14 cellular contexts compared by ENCODE assay signal in genomic region chr1:245687636-245688535, GRCh38.
DNase-seq lines count a peak whose midpoint lies in the region; ATAC-seq and TF ChIP-seq lines count a peak whose summit lies in the region.
"Had no signal": no experiment of that assay in that cellular context is flagged by ENCODE, and none has a peak within 500 bp of the region (broad histone marks: within the 10 kb centered on the region; RNA-seq: fewer than 3 reads in every experiment).

No MANE protein-coding gene starts in this region.

- H4K5ac ChIP-seq in IMR-90 (ENCODE audit: low read depth, low read length) (no peak overlapping the region), mesendoderm (ENCODE audit: low read length) (no peak overlapping the region)

- H3K27me3 ChIP-seq in IMR-90 (ENCODE audit: control insufficient read depth, insufficient read depth, low read length) (no peaks in the 10 kb centered on the region), mesendoderm (ENCODE audit: insufficient read depth, low read length, poor library complexity) (no peaks in the 10 kb centered on the region)
- no peaks in the 10 kb centered on the region for H3K27me3 ChIP-seq in CD8-positive, alpha-beta memory T cell (ENCODE audit: insufficient read depth, low read length, poor library complexity, severe bottlenecking)
- H3K27me3 ChIP-seq: BLaER1 treated with 17β-estradiol and CSF1 and Interleukin-3, amounts not matched to agents 10 nM and 100 nM; SJCRH30 had no signal

- no peak overlapping the region for H4K91ac ChIP-seq in IMR-90 (ENCODE audit: insufficient read depth, low read depth, low read length)

- H3K4me1 Mint-ChIP-seq in CD8-positive, alpha-beta memory T cell, result no peaks in the 10 kb centered on the region

- no peaks in the 10 kb centered on the region for H3K36me3 Mint-ChIP-seq in CD8-positive, alpha-beta memory T cell

- H3K27ac ChIP-seq in IMR-90 (ENCODE audit: insufficient read depth, low read length) (no peak overlapping the region), mesendoderm (ENCODE audit: low read depth, low read length) (no peak overlapping the region)
- no peak overlapping the region for H3K27ac ChIP-seq in CD8-positive, alpha-beta memory T cell (ENCODE audit: low read depth, low read length)
- H3K27ac ChIP-seq: BLaER1 treated with 17β-estradiol and CSF1 and Interleukin-3, amounts not matched to agents 10 nM and 100 nM; HL-60; SJCRH30 had no signal

- ATAC-seq in IMR-90 (ENCODE audit: low read depth) (peak; percentile 29; the same call in 1 of the 2 replicates), GM18909 (IDR thresholded peaks at IDR 0.05; ENCODE audit: poor library complexity, unreplicated experiment) (no peak)

- no peak overlapping the region for H3K4me3 ChIP-seq in IMR-90 (ENCODE audit: insufficient read depth, low read depth, low read length)
- H3K4me3 ChIP-seq in mesendoderm (ENCODE audit: low read length), result no peak overlapping the region
- H3K4me3 ChIP-seq in CD8-positive, alpha-beta memory T cell (ENCODE audit: low read length), result no peak overlapping the region
- H3K4me3 ChIP-seq: BLaER1 treated with 17β-estradiol and CSF1 and Interleukin-3, amounts not matched to agents 10 nM and 100 nM; SJCRH30 had no signal

- H3K4ac ChIP-seq in IMR-90 (ENCODE audit: low read depth, low read length) (no peak overlapping the region), mesendoderm (ENCODE audit: low read depth, low read length) (no peak overlapping the region)

- H3K36me3 ChIP-seq in IMR-90 (ENCODE audit: control insufficient read depth, insufficient read depth, low read length) (peaks cover 21% of the 10 kb centered on the region), mesendoderm (ENCODE audit: control insufficient read depth, insufficient read depth, low read length) (no peaks in the 10 kb centered on the region)
- no peaks in the 10 kb centered on the region for H3K36me3 ChIP-seq in CD8-positive, alpha-beta memory T cell (ENCODE audit: insufficient read depth, low read length)
- H3K36me3 ChIP-seq: BLaER1 treated with 17β-estradiol and CSF1 and Interleukin-3, amounts not matched to agents 10 nM and 100 nM; SJCRH30 had no signal

- H3K4me2 ChIP-seq in IMR-90 (ENCODE audit: low read depth, low read length) (no peak overlapping the region), mesendoderm (ENCODE audit: low read length) (peak overlapping the region; percentile 22)
- H3K4me2 ChIP-seq: BLaER1 treated with 17β-estradiol and CSF1 and Interleukin-3, amounts not matched to agents 10 nM and 100 nM had no signal

- no peak overlapping the region for H2BK20ac ChIP-seq in IMR-90 (ENCODE audit: low read depth, low read length)

- intact Hi-C loops in IMR-90 (cut with micrococcal nuclease), result no loop called here

- H2BK120ac ChIP-seq in IMR-90 (ENCODE audit: low read depth, low read length) (no peak overlapping the region), mesendoderm (ENCODE audit: low read depth, low read length) (no peak overlapping the region)

- TF ChIP-seq RAD21 in IMR-90 (IDR thresholded peaks at IDR 0.05; ENCODE audit: low read length), result no peak

- peaks cover 8% of the 10 kb centered on the region; the same call in 1 of the 2 replicates for H3K4me1 ChIP-seq in IMR-90 (ENCODE audit: control insufficient read depth, insufficient read depth, low read length)
- no peaks in the 10 kb centered on the region for H3K4me1 ChIP-seq in mesendoderm (ENCODE audit: control insufficient read depth, low read depth, low read length)
- no peaks in the 10 kb centered on the region for H3K4me1 ChIP-seq in CD8-positive, alpha-beta memory T cell (ENCODE audit: insufficient read depth, low read length)
- H3K4me1 ChIP-seq: SJCRH30 had no signal

- no peak overlapping the region for H3K4me3 Mint-ChIP-seq in CD8-positive, alpha-beta memory T cell
- H3K4me3 Mint-ChIP-seq: activated B cell treated with CpG ODN at 0.5 μM for 24 hours had no signal

- POLR2A ChIA-PET in IMR-90 (lab: Charles Lee; ENCODE audit: unreplicated experiment), result no interaction called here
- POLR2A ChIA-PET in CD8-positive, alpha-beta memory T cell (lab: Charles Lee), result no interaction called here

- H2BK15ac ChIP-seq in IMR-90 (ENCODE audit: low read depth, low read length) (no peak overlapping the region), mesendoderm (replicated peaks; ENCODE audit: low read depth) (no peak overlapping the region)

- peak overlapping the region; percentile 27 for H2AFZ ChIP-seq in IMR-90 (replicated peaks; ENCODE audit: low read length, poor library complexity)

- H3K9me1 ChIP-seq in IMR-90 (ENCODE audit: insufficient read depth, low read length), result no peaks in the 10 kb centered on the region

- H3K9ac ChIP-seq in IMR-90 (ENCODE audit: low read depth, low read length) (no peak overlapping the region), mesendoderm (ENCODE audit: low read length) (no peak overlapping the region)
- H3K9ac ChIP-seq: BLaER1 treated with 17β-estradiol and CSF1 and Interleukin-3, amounts not matched to agents 10 nM and 100 nM had no signal

- dilution Hi-C loops in IMR-90 (cut with HindIII; ENCODE audit: low sequenced_read_pairs, unreplicated experiment), result no loop called here

- H3K23ac ChIP-seq in IMR-90 (ENCODE audit: low read depth, low read length), result no peak overlapping the region
- H3K23ac ChIP-seq in mesendoderm (ENCODE audit: low read length), result no peak overlapping the region

- H3K14ac ChIP-seq in IMR-90 (replicated peaks; ENCODE audit: low read depth, low read length), result no peak overlapping the region

- no peaks in the 10 kb centered on the region for H3K9me3 ChIP-seq in IMR-90 (ENCODE audit: control insufficient read depth, insufficient read depth, low read length)
- H3K9me3 ChIP-seq in CD8-positive, alpha-beta memory T cell (ENCODE audit: low read length), result no peaks in the 10 kb centered on the region
- H3K9me3 ChIP-seq: SJCRH30 had no signal

- H3K27me3 Mint-ChIP-seq in CD8-positive, alpha-beta memory T cell, result peaks cover 0 to 6% of the 10 kb centered on the region in 2 donors

- no peak for TF ChIP-seq POLR2A in IMR-90 (IDR thresholded peaks at IDR 0.05; ENCODE audit: low read depth, low read length)

- in situ Hi-C loops in ACHN (cut with HindIII; ENCODE audit: low pct_ligation_motif_present, low pct_unique_long_range_greater_than_20kb, low sequenced_read_pairs), result no loop called here
- in situ Hi-C loops in IMR-90 (cut with MboI; ENCODE audit: low sequenced_read_pairs), result no loop called here

- H2AK9ac ChIP-seq in IMR-90 (replicated peaks; ENCODE audit: low read depth, low read length, poor library complexity), result no peak overlapping the region

- H3K56ac ChIP-seq in IMR-90 (ENCODE audit: extremely low read depth, insufficient read depth, low read length), result no peak overlapping the region
- peak overlapping the region; percentile 70 for H3K56ac ChIP-seq in mesendoderm (ENCODE audit: low read length)

- H2AK5ac ChIP-seq in IMR-90 (ENCODE audit: low read depth, low read length) (no peak overlapping the region), mesendoderm (ENCODE audit: low read length) (no peak overlapping the region)

- H4K8ac ChIP-seq in IMR-90 (ENCODE audit: low read depth in 2 of 2, low read length in 2 of 2), result no peak overlapping the region
- H4K8ac ChIP-seq in mesendoderm (ENCODE audit: low read depth, low read length), result no peak overlapping the region

- WGBS in IMR-90 (ENCODE audit: extremely low coverage in 2 of 2, insufficient read length in 1 of 2), 2 experiments, result 66% methylated on average over 43 of the region's 74 CpGs; no CpG with 5 or more reads in 1 of the 2 experiments
- no CpG with 5 or more reads among the region's 74 CpGs for WGBS in mesendoderm (ENCODE audit: extremely low coverage, insufficient coverage, low lambda C conversion rate)

- H3K18ac ChIP-seq in IMR-90 (ENCODE audit: low read depth, low read length) (no peak overlapping the region), mesendoderm (ENCODE audit: low read length) (no peak overlapping the region)

- peaks cover 0 to 46% (median 5%) of the 10 kb centered on the region in 5 donors for H3K9me3 Mint-ChIP-seq in CD8-positive, alpha-beta memory T cell
- H3K9me3 Mint-ChIP-seq: activated B cell treated with CpG ODN at 0.5 μM for 24 hours had no signal

- no peak for TF ChIP-seq CTCF in IMR-90 (conservative IDR thresholded peaks at IDR 0.05; ENCODE audit: low read depth, low read length)

- H2BK5ac ChIP-seq in IMR-90 (ENCODE audit: low read depth, low read length, poor library complexity, severe bottlenecking) (no peak overlapping the region), mesendoderm (ENCODE audit: low read length) (no peak overlapping the region)

- BruUV-seq in IMR-90 (replicated peaks; lab: Mats Ljungman, UMichigan), result no TSS peak

- H3K27ac Mint-ChIP-seq in CD8-positive, alpha-beta memory T cell, result no peak overlapping the region
- H3K27ac Mint-ChIP-seq: activated B cell treated with CpG ODN at 0.5 μM for 24 hours had no signal

- no peaks in the 10 kb centered on the region for H3K79me2 ChIP-seq in mesendoderm (ENCODE audit: control insufficient read depth, insufficient read depth, low read length)

- H4K20me1 ChIP-seq in IMR-90 (ENCODE audit: insufficient read depth, low read length), result no peaks in the 10 kb centered on the region
- H4K20me1 ChIP-seq: BLaER1 treated with 17β-estradiol and CSF1 and Interleukin-3, amounts not matched to agents 10 nM and 100 nM had no signal

- peak; percentile 6 for DNase-seq in ACHN
- no peak for DNase-seq in IMR-90
- DNase-seq in dermis blood vessel endothelial cell, result peak; percentile 5
- peak; percentile 58 for DNase-seq in mesendoderm
- no peak for DNase-seq in CD8-positive, alpha-beta memory T cell
- DNase-seq in NOMO-1 treated with DMSO at 0.1 percent for 48 hours (lab: John Stamatoyannopoulos, UW; ENCODE audit: unreplicated experiment), result no peak
- no peak for DNase-seq in NCI-H1694 treated with DMSO at 0.1 percent for 48 hours (lab: John Stamatoyannopoulos, UW)
- DNase-seq: activated B cell treated with CpG ODN at 0.5 μM for 24 hours; NCI-H510A treated with DMSO at 0.1 percent for 48 hours; SJCRH30; stimulated activated CD4-positive, alpha-beta T cell treated with anti-CD3 and anti-CD28 coated beads, Interleukin-15, amount 100 ng/mL, for 24 hours had no signal

- H3K79me1 ChIP-seq in IMR-90 (ENCODE audit: low read depth in 1 of 2, low read length in 2 of 2) (no peaks in the 10 kb centered on the region), mesendoderm (ENCODE audit: low read length) (no peaks in the 10 kb centered on the region)

- CTCF ChIA-PET in IMR-90 (lab: Yijun Ruan, JAX), result no interaction called here
- CTCF ChIA-PET in CD8-positive, alpha-beta memory T cell (lab: Charles Lee), result no interaction called here

TF ChIP-seq in IMR-90, 13 proteins besides CTCF, POLR2A, EP300 and RAD21:
- TF ChIP-seq MAFK (IDR thresholded peaks at IDR 0.05; ENCODE audit: low read depth, low read length), result no peak
- TF ChIP-seq BHLHE40 (IDR thresholded peaks at IDR 0.05; ENCODE audit: low read depth, low read length), result no peak
- no peak for TF ChIP-seq SMC3 (IDR thresholded peaks at IDR 0.05; ENCODE audit: low read depth, low read length)

Comparison
In these comparisons a context has a peak if more than half of its experiments do, and no peak if none do; other contexts are left out.
1. DNase-seq: peak in ACHN (single experiment), dermis blood vessel endothelial cell (single experiment) and mesendoderm (single experiment); none in IMR-90 (single experiment), CD8-positive, alpha-beta memory T cell (0 of 5), NOMO-1 treated with DMSO at 0.1 percent for 48 hours (single experiment) and NCI-H1694 treated with DMSO at 0.1 percent for 48 hours (single experiment).